ENCODE assay signal across 1 cellular context in the genomic region with DNA sequence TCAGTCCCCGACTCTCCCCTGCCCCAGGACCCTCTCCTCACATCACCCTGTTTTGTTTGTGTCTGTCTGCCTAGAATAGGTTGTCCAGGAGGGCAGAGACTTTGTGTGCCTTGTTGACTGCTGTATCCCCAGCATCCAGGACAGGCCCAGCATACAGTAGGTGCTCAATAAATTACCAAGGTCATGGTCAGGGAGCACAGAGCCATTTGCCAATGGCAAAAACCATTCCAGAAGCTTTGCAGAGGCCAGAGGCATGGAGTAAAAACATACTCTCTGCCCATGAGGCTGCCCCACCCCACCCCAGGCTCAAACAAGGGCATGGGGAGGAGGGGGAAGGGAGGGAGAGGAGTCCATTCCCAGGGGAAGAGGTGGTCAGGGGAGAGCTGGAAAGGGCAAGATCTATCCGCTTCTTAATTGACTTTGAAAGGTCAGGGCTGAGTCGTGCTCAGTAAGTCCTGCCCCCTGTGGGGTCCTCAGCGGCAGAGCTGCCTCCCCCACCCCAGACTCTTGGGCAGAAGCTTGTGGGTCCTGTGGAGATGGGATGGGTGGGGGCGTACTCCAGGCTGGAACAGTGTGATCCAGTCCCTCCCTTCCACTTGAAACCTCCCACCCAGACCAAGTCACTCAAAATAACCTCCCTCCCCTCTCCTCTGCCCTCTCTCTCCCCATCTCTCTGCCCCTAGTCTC.
TF ChIP-seq lines count a peak whose summit lies in the region.

No MANE protein-coding gene starts in this region.

TF ChIP-seq in HEK293, 187 proteins besides CTCF, POLR2A, EP300 and RAD21 (continued from another document):
- TF ChIP-seq, protein P1, sequence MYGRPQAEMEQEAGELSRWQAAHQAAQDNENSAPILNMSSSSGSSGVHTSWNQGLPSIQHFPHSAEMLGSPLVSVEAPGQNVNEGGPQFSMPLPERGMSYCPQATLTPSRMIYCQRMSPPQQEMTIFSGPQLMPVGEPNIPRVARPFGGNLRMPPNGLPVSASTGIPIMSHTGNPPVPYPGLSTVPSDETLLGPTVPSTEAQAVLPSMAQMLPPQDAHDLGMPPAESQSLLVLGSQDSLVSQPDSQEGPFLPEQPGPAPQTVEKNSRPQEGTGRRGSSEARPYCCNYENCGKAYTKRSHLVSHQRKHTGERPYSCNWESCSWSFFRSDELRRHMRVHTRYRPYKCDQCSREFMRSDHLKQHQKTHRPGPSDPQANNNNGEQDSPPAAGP (tag by site-specific recombination; IDR thresholded peaks at IDR 0.05), result peak; percentile 63; the same call in 1 of the 2 replicates
- TF ChIP-seq ZNF157 (tag by site-specific recombination; IDR thresholded peaks at IDR 0.05) (no peak), KLF1 (tag by site-specific recombination; IDR thresholded peaks at IDR 0.05) (peak; percentile 75; the same call in 1 of the 2 replicates), ZSCAN23 (tag by site-specific recombination; IDR thresholded peaks at IDR 0.05) (no peak), ZNF658 (tag by site-specific recombination; IDR thresholded peaks at IDR 0.05) (no peak), ZNF571 (tag by site-specific recombination; IDR thresholded peaks at IDR 0.05) (no peak), ZNF19 (tag by site-specific recombination; IDR thresholded peaks at IDR 0.05; ENCODE audit: low read depth) (no peak), ZNF621 (tag by site-specific recombination; IDR thresholded peaks at IDR 0.05) (no peak), ZFP41 (tag by site-specific recombination; IDR thresholded peaks at IDR 0.05; ENCODE audit: borderline replicate concordance) (no peak), BCL11B (tag by site-specific recombination; IDR thresholded peaks at IDR 0.05; ENCODE audit: low read depth) (no peak), GLIS2 (tag by site-specific recombination; IDR thresholded peaks at IDR 0.05) (no peak), ZNF521 (tag by site-specific recombination; IDR thresholded peaks at IDR 0.05) (no peak), ZNF664 (tag by site-specific recombination; IDR thresholded peaks at IDR 0.05) (peak; percentile 86)
- TF ChIP-seq, protein P2, sequence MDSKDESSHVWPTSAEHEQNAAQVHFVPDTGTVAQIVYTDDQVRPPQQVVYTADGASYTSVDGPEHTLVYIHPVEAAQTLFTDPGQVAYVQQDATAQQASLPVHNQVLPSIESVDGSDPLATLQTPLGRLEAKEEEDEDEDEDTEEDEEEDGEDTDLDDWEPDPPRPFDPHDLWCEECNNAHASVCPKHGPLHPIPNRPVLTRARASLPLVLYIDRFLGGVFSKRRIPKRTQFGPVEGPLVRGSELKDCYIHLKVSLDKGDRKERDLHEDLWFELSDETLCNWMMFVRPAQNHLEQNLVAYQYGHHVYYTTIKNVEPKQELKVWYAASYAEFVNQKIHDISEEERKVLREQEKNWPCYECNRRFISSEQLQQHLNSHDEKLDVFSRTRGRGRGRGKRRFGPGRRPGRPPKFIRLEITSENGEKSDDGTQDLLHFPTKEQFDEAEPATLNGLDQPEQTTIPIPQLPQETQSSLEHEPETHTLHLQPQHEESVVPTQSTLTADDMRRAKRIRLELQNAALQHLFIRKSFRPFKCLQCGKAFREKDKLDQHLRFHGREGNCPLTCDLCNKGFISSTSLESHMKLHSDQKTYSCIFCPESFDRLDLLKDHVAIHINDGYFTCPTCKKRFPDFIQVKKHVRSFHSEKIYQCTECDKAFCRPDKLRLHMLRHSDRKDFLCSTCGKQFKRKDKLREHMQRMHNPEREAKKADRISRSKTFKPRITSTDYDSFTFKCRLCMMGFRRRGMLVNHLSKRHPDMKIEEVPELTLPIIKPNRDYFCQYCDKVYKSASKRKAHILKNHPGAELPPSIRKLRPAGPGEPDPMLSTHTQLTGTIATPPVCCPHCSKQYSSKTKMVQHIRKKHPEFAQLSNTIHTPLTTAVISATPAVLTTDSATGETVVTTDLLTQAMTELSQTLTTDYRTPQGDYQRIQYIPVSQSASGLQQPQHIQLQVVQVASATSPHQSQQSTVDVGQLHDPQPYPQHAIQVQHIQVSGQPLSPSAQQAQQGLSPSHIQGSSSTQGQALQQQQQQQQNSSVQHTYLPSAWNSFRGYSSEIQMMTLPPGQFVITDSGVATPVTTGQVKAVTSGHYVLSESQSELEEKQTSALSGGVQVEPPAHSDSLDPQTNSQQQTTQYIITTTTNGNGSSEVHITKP (tag by site-specific recombination; IDR thresholded peaks at IDR 0.05), result peak; percentile 85
- TF ChIP-seq, protein P3, sequence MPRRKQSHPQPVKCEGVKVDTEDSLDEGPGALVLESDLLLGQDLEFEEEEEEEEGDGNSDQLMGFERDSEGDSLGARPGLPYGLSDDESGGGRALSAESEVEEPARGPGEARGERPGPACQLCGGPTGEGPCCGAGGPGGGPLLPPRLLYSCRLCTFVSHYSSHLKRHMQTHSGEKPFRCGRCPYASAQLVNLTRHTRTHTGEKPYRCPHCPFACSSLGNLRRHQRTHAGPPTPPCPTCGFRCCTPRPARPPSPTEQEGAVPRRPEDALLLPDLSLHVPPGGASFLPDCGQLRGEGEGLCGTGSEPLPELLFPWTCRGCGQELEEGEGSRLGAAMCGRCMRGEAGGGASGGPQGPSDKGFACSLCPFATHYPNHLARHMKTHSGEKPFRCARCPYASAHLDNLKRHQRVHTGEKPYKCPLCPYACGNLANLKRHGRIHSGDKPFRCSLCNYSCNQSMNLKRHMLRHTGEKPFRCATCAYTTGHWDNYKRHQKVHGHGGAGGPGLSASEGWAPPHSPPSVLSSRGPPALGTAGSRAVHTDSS (tag by site-specific recombination; IDR thresholded peaks at IDR 0.05), result no peak
- TF ChIP-seq, protein P4, sequence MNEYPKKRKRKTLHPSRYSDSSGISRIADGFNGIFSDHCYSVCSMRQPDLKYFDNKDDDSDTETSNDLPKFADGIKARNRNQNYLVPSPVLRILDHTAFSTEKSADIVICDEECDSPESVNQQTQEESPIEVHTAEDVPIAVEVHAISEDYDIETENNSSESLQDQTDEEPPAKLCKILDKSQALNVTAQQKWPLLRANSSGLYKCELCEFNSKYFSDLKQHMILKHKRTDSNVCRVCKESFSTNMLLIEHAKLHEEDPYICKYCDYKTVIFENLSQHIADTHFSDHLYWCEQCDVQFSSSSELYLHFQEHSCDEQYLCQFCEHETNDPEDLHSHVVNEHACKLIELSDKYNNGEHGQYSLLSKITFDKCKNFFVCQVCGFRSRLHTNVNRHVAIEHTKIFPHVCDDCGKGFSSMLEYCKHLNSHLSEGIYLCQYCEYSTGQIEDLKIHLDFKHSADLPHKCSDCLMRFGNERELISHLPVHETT (tag by site-specific recombination; IDR thresholded peaks at IDR 0.05), result no peak
